Comparison of ENCODE assay signal across 8 cellular contexts in genomic region chr5:168227973-168228615, GRCh38.
DNase-seq lines count a peak whose midpoint lies in the region; ATAC-seq lines count a peak whose summit lies in the region.

No MANE protein-coding gene starts in this region.

- H3K9me3 Mint-ChIP-seq in activated naive CD8-positive, alpha-beta T cell treated with anti-CD3 and anti-CD28 coated beads for 36 hours: peaks cover 3% of the 10 kb centered on the region

- H3K27me3 Mint-ChIP-seq in activated naive CD8-positive, alpha-beta T cell treated with anti-CD3 and anti-CD28 coated beads for 36 hours: no peaks in the 10 kb centered on the region

- H3K27ac Mint-ChIP-seq in activated naive CD8-positive, alpha-beta T cell treated with anti-CD3 and anti-CD28 coated beads for 36 hours: peak overlapping the region; percentile 90

- peaks cover 2% of the 10 kb centered on the region for H3K36me3 Mint-ChIP-seq in activated naive CD8-positive, alpha-beta T cell treated with anti-CD3 and anti-CD28 coated beads for 36 hours

- H3K4me3 Mint-ChIP-seq in activated naive CD8-positive, alpha-beta T cell treated with anti-CD3 and anti-CD28 coated beads for 36 hours: peak overlapping the region; percentile 50

- intact Hi-C loops in left ventricle myocardium superior (cut with micrococcal nuclease): no loop called here

- ATAC-seq in GM19463 (IDR thresholded peaks at IDR 0.05; ENCODE audit: unreplicated experiment) (peak; percentile 100), HG03159 (IDR thresholded peaks at IDR 0.05; ENCODE audit: unreplicated experiment) (peak; percentile 94), left ventricle myocardium superior (no peak)

- peak; percentile 6 for DNase-seq in EH (ENCODE audit: low read depth)
- DNase-seq in activated naive CD8-positive, alpha-beta T cell treated with anti-CD3 and anti-CD28 coated beads for 36 hours: peak; percentile 43
- DNase-seq in stimulated activated CD4-positive, alpha-beta T cell treated with anti-CD3 and anti-CD28 coated beads, Interleukin-4, amount 100 ng/mL, for 24 hours: no peak
- no peak for DNase-seq in HCEC 1CT
- DNase-seq in DMS79 (lab: John Stamatoyannopoulos, UW): no peak
- no peak for DNase-seq in left ventricle myocardium superior

- H3K4me1 Mint-ChIP-seq in activated naive CD8-positive, alpha-beta T cell treated with anti-CD3 and anti-CD28 coated beads for 36 hours: peaks cover 21% of the 10 kb centered on the region

Comparison
In these comparisons a context has a peak if more than half of its experiments do, and no peak if none do; other contexts are left out.
1. DNase-seq: peak in EH (single experiment) and activated naive CD8-positive, alpha-beta T cell treated with anti-CD3 and anti-CD28 coated beads for 36 hours (single experiment); none in stimulated activated CD4-positive, alpha-beta T cell treated with anti-CD3 and anti-CD28 coated beads, Interleukin-4, amount 100 ng/mL, for 24 hours (single experiment), HCEC 1CT (single experiment), DMS79 (single experiment) and left ventricle myocardium superior (single experiment).